8 cellular contexts compared by ENCODE assay signal in genomic region chr9:132240860-132241482, GRCh38.
DNase-seq lines count a peak whose midpoint lies in the region; ATAC-seq and TF ChIP-seq lines count a peak whose summit lies in the region.

No MANE protein-coding gene starts in this region.

- DNase-seq in GM12865 (ENCODE audit: low read depth) (peak; percentile 97), NCI-H1694 treated with DMSO at 0.1 percent for 48 hours (lab: John Stamatoyannopoulos, UW) (peak; percentile 50), T-helper 1 cell (peak; percentile 98 to 100 (median 99)), amniotic epithelial cell (ENCODE audit: low read depth) (peak; percentile 87), left ventricle myocardium inferior (peak; percentile 98), pons (ENCODE audit: low spot score) (peak; percentile 91), tibial nerve (ENCODE audit: low spot score in 2 of 2) (peak; percentile 90 to 94)

- 2 to 4% methylated on average over 34 to 51 of the region's 62 CpGs for WGBS in tibial nerve, 2 donors

- peak; percentile 70 for ATAC-seq in HG02798 (IDR thresholded peaks at IDR 0.05; ENCODE audit: poor library complexity, unreplicated experiment)

- intact Hi-C loops in left ventricle myocardium inferior (cut with micrococcal nuclease) = no loop called here

- H3K27ac ChIP-seq in left ventricle myocardium inferior (replicated peaks) (peak overlapping the region; percentile 44), tibial nerve (peak overlapping the region; percentile 9 to 65 (median 56))

- H3K4me1 ChIP-seq in left ventricle myocardium inferior = peaks cover 50% of the 10 kb centered on the region
- H3K4me1 ChIP-seq in tibial nerve = peaks cover 0 to 36% (median 8%) of the 10 kb centered on the region in 4 donors

- peak in 1 of 2 donors; percentile 53 for TF ChIP-seq POLR2A in tibial nerve (IDR thresholded peaks at IDR 0.05)

- H3K4me3 ChIP-seq in GM12865 (ENCODE audit: low read depth, low read length) (peak overlapping the region; percentile 75), left ventricle myocardium inferior (peak overlapping the region; percentile 75), tibial nerve (peak overlapping the region; percentile 60 to 82 (median 66))

- peak in 1 of 2 donors; percentile 70 for TF ChIP-seq EP300 in tibial nerve (IDR thresholded peaks at IDR 0.05)

- H3K27me3 ChIP-seq in left ventricle myocardium inferior (ENCODE audit: low read depth) = peaks cover 16% of the 10 kb centered on the region
- peaks cover 0 to 3% of the 10 kb centered on the region in 2 donors for H3K27me3 ChIP-seq in tibial nerve

- H3K36me3 ChIP-seq in left ventricle myocardium inferior (no peaks in the 10 kb centered on the region), tibial nerve (no peaks in the 10 kb centered on the region)

- TF ChIP-seq CTCF in GM12865 (IDR thresholded peaks at IDR 0.05; ENCODE audit: insufficient read depth, low read depth, low read length, missing control alignments) (no peak), left ventricle myocardium inferior (IDR thresholded peaks at IDR 0.05; ENCODE audit: borderline replicate concordance) (no peak), tibial nerve (IDR thresholded peaks at IDR 0.05) (no peak)

- H3K9me3 ChIP-seq in left ventricle myocardium inferior (replicated peaks) = no peaks in the 10 kb centered on the region
- H3K9me3 ChIP-seq in tibial nerve = no peaks in the 10 kb centered on the region

Comparison
In these comparisons a context has a peak if more than half of its experiments do, and no peak if none do; other contexts are left out.
1. Peak in every context shown above with its lines: DNase-seq, ATAC-seq, H3K4me3 ChIP-seq and H3K27ac ChIP-seq.